Comparison of ENCODE assay signal across 34 cellular contexts in the genomic region with DNA sequence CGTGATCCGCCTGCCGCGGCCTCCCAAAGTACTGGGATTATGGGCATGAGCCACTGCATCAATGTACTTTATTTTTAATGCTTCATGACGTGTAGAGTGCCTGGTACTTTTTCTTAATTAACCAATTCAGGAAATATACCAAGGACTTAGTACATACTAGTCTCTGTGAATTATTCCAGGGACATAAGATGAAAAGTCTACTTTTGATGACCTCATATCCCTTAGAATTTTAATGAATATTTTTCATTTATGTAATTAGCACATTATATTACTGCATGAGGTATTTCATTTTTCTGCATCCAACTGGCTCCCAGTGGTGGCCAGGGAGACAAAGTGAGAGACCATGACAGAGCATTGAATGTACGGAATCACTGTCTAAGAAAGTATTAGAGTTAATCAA.
"Had no signal": no experiment of that assay in that cellular context is flagged by ENCODE, and none has a peak within 500 bp of the region (broad histone marks: within the 10 kb centered on the region; RNA-seq: fewer than 3 reads in every experiment).

No MANE protein-coding gene starts in this region.

- H3K9me3 ChIP-seq: MG63 had no signal

- H3K36me3 ChIP-seq: MG63 had no signal

- H3K4me3 ChIP-seq: MG63 had no signal

- DNase-seq: Karpas-422, Kasumi-1, MG63, MM.1S, MV-4-11, NCI-H1048, NCI-H1092, NCI-H1092 treated with DMSO at 0.1 percent for 48 hours, NCI-H1105, NCI-H1105 treated with DMSO at 0.1 percent for 48 hours, NCI-H1417, NCI-H1417 treated with DMSO at 0.1 percent for 48 hours, NCI-H1436, NCI-H1436 treated with DMSO at 0.1 percent for 48 hours, NCI-H146, NCI-H1694, NCI-H1694 treated with DMSO at 0.1 percent for 48 hours, NCI-H187, NCI-H187 treated with DMSO at 0.1 percent for 48 hours, NCI-H1930, NCI-H2029, NCI-H2029 treated with DMSO at 0.1 percent for 48 hours, NCI-H2081, NCI-H2081 treated with DMSO at 0.1 percent for 48 hours, NCI-H2107, NCI-H2171, NCI-H2171 treated with DMSO at 0.1 percent for 48 hours, NCI-H2227 treated with DMSO at 0.1 percent for 48 hours, NCI-H226, NCI-H345, NCI-H446, NCI-H446 treated with DMSO at 0.1 percent for 48 hours, NCI-H510A, NCI-H510A treated with DMSO at 0.1 percent for 48 hours had no signal

- H3K27me3 ChIP-seq: MG63 had no signal
